12 cellular contexts compared by ENCODE assay signal in genomic region chr5:94469889-94470288, GRCh38.
DNase-seq lines count a peak whose midpoint lies in the region; ATAC-seq and TF ChIP-seq lines count a peak whose summit lies in the region.
"Had no signal": no experiment of that assay in that cellular context is flagged by ENCODE, and none has a peak within 500 bp of the region (broad histone marks: within the 10 kb centered on the region; RNA-seq: fewer than 3 reads in every experiment).

No MANE protein-coding gene starts in this region.

- TF ChIP-seq CTCF in LNCaP clone FGC (IDR thresholded peaks at IDR 0.05; ENCODE audit: control insufficient read depth, extremely low read depth, insufficient read depth) (no peak), kidney epithelial cell (IDR thresholded peaks at IDR 0.05; ENCODE audit: insufficient read depth, low read length, poor library complexity, severe bottlenecking) (no peak)

- ATAC-seq in GM19351 (IDR thresholded peaks at IDR 0.05; ENCODE audit: unreplicated experiment) = no peak
- ATAC-seq: body of pancreas had no signal

- no peaks in the 10 kb centered on the region for H3K9me3 ChIP-seq in MG63
- H3K9me3 ChIP-seq: body of pancreas had no signal

- H3K4me3 ChIP-seq in LNCaP clone FGC (ENCODE audit: low read depth, low read length) (no peak overlapping the region), kidney epithelial cell (ENCODE audit: low read depth, low read length) (no peak overlapping the region), MG63 (no peak overlapping the region)
- H3K4me3 ChIP-seq: body of pancreas had no signal

- DNase-seq in DMS 273 treated with DMSO at 0.1 percent for 48 hours (lab: John Stamatoyannopoulos, UW) = peak; percentile 25
- peak; percentile 70 for DNase-seq in LNCaP clone FGC (ENCODE audit: low read depth)
- peak; percentile 9 for DNase-seq in kidney epithelial cell (ENCODE audit: low read depth)
- no peak for DNase-seq in COR-L47 (lab: John Stamatoyannopoulos, UW)
- no peak for DNase-seq in dedifferentiated amniotic fluid mesenchymal stem cell (ENCODE audit: extremely low spot score)
- no peak for DNase-seq in MG63
- DNase-seq: activated T-cell treated with anti-CD3 and anti-CD28 coated beads, Interleukin-2, amount 50 U/mL, for 24 hours; body of pancreas; Calu3; NK-92 treated with Interleukin-12 subunit alpha and Interleukin-12 subunit beta, amount 100 ng/mL, for 24 hours had no signal

- H3K36me3 ChIP-seq in kidney epithelial cell (ENCODE audit: control insufficient read depth, insufficient read depth, low read length) (no peaks in the 10 kb centered on the region), MG63 (no peaks in the 10 kb centered on the region)

- no peaks in the 10 kb centered on the region for H3K27me3 ChIP-seq in kidney epithelial cell (ENCODE audit: control insufficient read depth, insufficient read depth, low read length)
- H3K27me3 ChIP-seq in MG63 = no peaks in the 10 kb centered on the region
- H3K27me3 ChIP-seq: body of pancreas had no signal

TF ChIP-seq in PFSK-1, 5 proteins besides CTCF, POLR2A, EP300 and RAD21:
- TF ChIP-seq TAF1 (IDR thresholded peaks at IDR 0.05; ENCODE audit: borderline replicate concordance, insufficient read depth, low read length) (no peak), SIN3A (IDR thresholded peaks at IDR 0.05; ENCODE audit: borderline replicate concordance, insufficient read depth, low read length) (0 out of 2 replicates have a peak, but pooled peaks have one; percentile 30)

Comparison
In these comparisons a context has a peak if more than half of its experiments do, and no peak if none do; other contexts are left out.
1. DNase-seq: peak in DMS 273 treated with DMSO at 0.1 percent for 48 hours (single experiment), LNCaP clone FGC (single experiment) and kidney epithelial cell (single experiment); none in COR-L47 (single experiment), dedifferentiated amniotic fluid mesenchymal stem cell (single experiment) and MG63 (single experiment).